Comparison of ENCODE assay signal across 25 cellular contexts in the genomic region with DNA sequence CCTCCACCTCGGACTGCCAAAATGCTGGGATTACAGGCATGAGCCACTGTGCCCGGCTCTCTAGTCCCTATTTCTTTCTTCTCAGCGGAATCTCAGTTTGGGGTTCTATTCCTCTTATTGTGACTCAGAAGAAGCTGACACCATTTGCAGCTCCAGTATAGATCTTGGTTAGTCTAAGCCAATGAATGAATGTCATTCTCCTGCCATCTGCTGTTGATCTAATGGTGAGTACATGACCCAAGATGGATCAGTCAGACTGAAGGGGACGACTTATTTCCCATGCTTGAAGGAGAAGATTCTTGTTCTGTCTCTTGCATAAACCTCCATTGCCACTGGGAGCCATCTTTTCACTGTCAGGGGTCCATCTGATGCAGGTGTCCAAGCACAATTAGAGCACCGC.
DNase-seq lines count a peak whose midpoint lies in the region; ATAC-seq and TF ChIP-seq lines count a peak whose summit lies in the region.
"Had no signal": no experiment of that assay in that cellular context is flagged by ENCODE, and none has a peak within 500 bp of the region (broad histone marks: within the 10 kb centered on the region; RNA-seq: fewer than 3 reads in every experiment).

No MANE protein-coding gene starts in this region.

- H3K36me3 ChIP-seq in mammary epithelial cell (ENCODE audit: insufficient read depth, low read length), result no peaks in the 10 kb centered on the region
- H3K36me3 ChIP-seq: heart right ventricle had no signal

- CTCF ChIA-PET in MCF 10A (lab: Yijun Ruan, JAX), result interaction anchor here (0.9 to 1.0 kb wide), 2 partner anchors 32 to 154 kb away, joined by 3 to 4 read pairs; no protein-coding TSS in a partner anchor
- CTCF ChIA-PET in mammary epithelial cell (lab: Charles Lee; ENCODE audit: low non-redundant PET), result no interaction called here
- CTCF ChIA-PET in T-cell (lab: Charles Lee), result interaction anchor here (0.6 kb wide), 2 partner anchors 65 to 76 kb away, joined by 3 to 5 read pairs; partner anchors contain the start of gene KLF9 (in 1 of the 2)

- H3K4me1 Mint-ChIP-seq in MCF 10A (ENCODE audit: insufficient read depth, unreplicated experiment) (peaks cover 26% of the 10 kb centered on the region), T-cell (peaks cover 18 to 27% (median 20%) of the 10 kb centered on the region in 3 donors)

- peaks cover 4% of the 10 kb centered on the region for H3K4me1 ChIP-seq in mammary epithelial cell (ENCODE audit: insufficient read depth, low read length)

- H3K9me3 Mint-ChIP-seq in MCF 10A (ENCODE audit: unreplicated experiment) (no peaks in the 10 kb centered on the region), T-cell (no peaks in the 10 kb centered on the region)
- H3K9me3 Mint-ChIP-seq: activated naive CD8-positive, alpha-beta T cell treated with anti-CD3 and anti-CD28 coated beads, Interleukin-2, amount 10 ng/mL, durations not matched to agents 7 days and 5 days; activated T-helper 2 cell treated with anti-CD3 and anti-CD28 coated beads, Interferon-gamma antibody, Interleukin-2, Interleukin-4, amounts not matched to agents 10 μg/mL and 5 μg/mL and 100 μg/mL, durations not matched to agents 14 hours and 24 hours and 36 hours; stimulated activated memory B cell treated with anti-CD40 and anti-IgM and Interleukin-4, amounts not matched to agents 10 μg/mL and 1 μg/mL and 100 μg/mL, for 72 hours had no signal

- POLR2A ChIA-PET in MCF 10A (lab: Yijun Ruan, JAX) (interaction anchor here (0.7 to 4.5 kb wide), 3 partner anchors 71 to 79 kb away, joined by 3 to 76 read pairs (median 21); partner anchors contain the start of gene KLF9), T-cell (lab: Charles Lee) (no interaction called here)

- H3K79me2 ChIP-seq in mammary epithelial cell (ENCODE audit: insufficient read depth, low read length), result no peaks in the 10 kb centered on the region

- H3K4me3 ChIP-seq in mammary epithelial cell (replicated peaks in 1 of 3; ENCODE audit: insufficient read depth in 1 of 3, low read depth in 2 of 3, low read length in 3 of 3), result no peak overlapping the region
- no peak overlapping the region for H3K4me3 ChIP-seq in lower leg skin (ENCODE audit: low read depth, poor library complexity, severe bottlenecking)
- H3K4me3 ChIP-seq: heart right ventricle, smooth muscle cell, testis had no signal

- no peak overlapping the region for H3K27ac ChIP-seq in mammary epithelial cell (ENCODE audit: insufficient read depth, low read depth, low read length)
- H3K27ac ChIP-seq: epithelial cell of prostate, heart right ventricle, testis had no signal

- TF ChIP-seq CTCF in MCF 10A (IDR thresholded peaks at IDR 0.05; ENCODE audit: unreplicated experiment) (no peak), mammary epithelial cell (conservative IDR thresholded peaks at IDR 0.05 in 1 of 2, IDR thresholded peaks at IDR 0.05 in 1 of 2; ENCODE audit: extremely low read depth in 1 of 2, insufficient read depth in 1 of 2, low read depth in 1 of 2, low read length in 2 of 2) (peak in 1 of 2 donors; percentile 13), lower leg skin (IDR thresholded peaks at IDR 0.05) (no peak)

- H3K4me3 Mint-ChIP-seq in MCF 10A (ENCODE audit: unreplicated experiment) (no peak overlapping the region), T-cell (no peak overlapping the region)
- H3K4me3 Mint-ChIP-seq: activated CD4-positive, alpha-beta T cell treated with anti-CD3 and anti-CD28 coated beads, Interleukin-2, amount 10 ng/mL, durations not matched to agents 7 days and 5 days; activated naive CD8-positive, alpha-beta T cell treated with anti-CD3 and anti-CD28 coated beads, Interleukin-2, amount 10 ng/mL, durations not matched to agents 7 days and 5 days; naive thymus-derived CD4-positive, alpha-beta T cell; stimulated activated memory B cell treated with anti-CD40 and anti-IgM and Interleukin-4, amounts not matched to agents 10 μg/mL and 1 μg/mL and 100 μg/mL, for 72 hours had no signal

- no peaks in the 10 kb centered on the region for H3K27me3 ChIP-seq in mammary epithelial cell (ENCODE audit: insufficient read depth, low read length)
- H3K27me3 ChIP-seq: heart right ventricle, testis had no signal

- no TSS peak for BruUV-seq in MCF 10A (replicated peaks; lab: Mats Ljungman, UMichigan)
- BruUV-seq in mammary epithelial cell (replicated peaks; lab: Mats Ljungman, UMichigan), result no TSS peak

- 90% methylated on average over 5 of the region's 5 CpGs for WGBS in mammary epithelial cell (ENCODE audit: low coverage, missing lambda C conversion rate)
- WGBS in lower leg skin, 2 donors, result 98 to 100% methylated on average over 5 of the region's 5 CpGs

- in situ Hi-C loops in mammary epithelial cell (cut with MboI; ENCODE audit: low sequenced_read_pairs in 2 of 2), result loop anchor here in 1 of 2 donors (25.0 kb wide), 1 partner anchor 128 kb away; no protein-coding TSS in a partner anchor

- no peaks in the 10 kb centered on the region for H4K20me1 ChIP-seq in mammary epithelial cell (ENCODE audit: insufficient read depth, low read length)

- no peak for TF ChIP-seq POLR2A in lower leg skin (IDR thresholded peaks at IDR 0.05)

- no peak overlapping the region for H2AFZ ChIP-seq in mammary epithelial cell (ENCODE audit: low read depth, low read length)

- H3K9ac ChIP-seq in mammary epithelial cell (ENCODE audit: insufficient read depth, low read length), result no peak overlapping the region

- H3K27ac Mint-ChIP-seq in MCF 10A (ENCODE audit: low read depth, unreplicated experiment), result no peak overlapping the region
- no peak overlapping the region for H3K27ac Mint-ChIP-seq in T-cell
- H3K27ac Mint-ChIP-seq: activated CD4-positive, alpha-beta T cell treated with anti-CD3 and anti-CD28 coated beads, Interleukin-2, amount 10 ng/mL, durations not matched to agents 7 days and 5 days; activated naive CD8-positive, alpha-beta T cell treated with anti-CD3 and anti-CD28 coated beads, Interleukin-2, amount 10 ng/mL, durations not matched to agents 7 days and 5 days; activated T-helper 2 cell treated with anti-CD3 and anti-CD28 coated beads, Interferon-gamma antibody, Interleukin-2, Interleukin-4, amounts not matched to agents 10 μg/mL and 5 μg/mL and 100 μg/mL, durations not matched to agents 14 hours and 24 hours and 36 hours; stimulated activated memory B cell treated with anti-CD40 and anti-IgM and Interleukin-4, amounts not matched to agents 10 μg/mL and 1 μg/mL and 100 μg/mL, for 72 hours had no signal

- intact Hi-C loops in MCF 10A (cut with micrococcal nuclease) (no loop called here), mammary epithelial cell (cut with micrococcal nuclease) (loop anchor here (5.0 kb wide), 1 partner anchor 148 kb away; no protein-coding TSS in a partner anchor), left colon (cut with DNase I, micrococcal nuclease) (loop anchor here in 1 of 2 donors (10.0 kb wide), 1 partner anchor 94 kb away; no protein-coding TSS in a partner anchor), lower leg skin (cut with DNase I; ENCODE audit: low total_unique reads) (loop anchor here (10.0 kb wide), 1 partner anchor 54 kb away; no protein-coding TSS in a partner anchor)

- DNase-seq in MCF 10A (ENCODE audit: unreplicated experiment) (peak; percentile 30), mammary epithelial cell (no peak), T-cell (no peak), left colon (no peak), lower leg skin (ENCODE audit: low spot score in 2 of 2) (no peak), activated T-cell treated with anti-CD3 and anti-CD28 coated beads for 4 hours (no peak)
- DNase-seq: ACHN; activated CD4-positive, alpha-beta T cell treated with anti-CD3 and anti-CD28 coated beads, Interleukin-2, amount 10 ng/mL, durations not matched to agents 7 days and 5 days; activated naive CD8-positive, alpha-beta T cell treated with anti-CD3 and anti-CD28 coated beads, Interleukin-2, amount 10 ng/mL, durations not matched to agents 7 days and 5 days; cerebellar nuclear complex; heart right ventricle; NCI-H1436 treated with DMSO at 0.1 percent for 48 hours; NCI-H2171 treated with DMSO at 0.1 percent for 48 hours; NCI-H524 treated with DMSO at 0.1 percent for 48 hours; occipital lobe; stimulated activated CD4-positive, alpha-beta T cell treated with anti-CD3 and anti-CD28 coated beads, Interleukin-2, amount 100 ng/mL, for 24 hours; T-helper 2 cell; testis had no signal

- no peaks in the 10 kb centered on the region for H3K9me3 ChIP-seq in mammary epithelial cell (replicated peaks; ENCODE audit: insufficient read depth, low read length)
- H3K9me3 ChIP-seq: heart right ventricle, testis had no signal

- dilution Hi-C loops in mammary epithelial cell (cut with HindIII; ENCODE audit: low sequenced_read_pairs), result no loop called here

- H3K27me3 Mint-ChIP-seq in MCF 10A (ENCODE audit: insufficient read depth, unreplicated experiment) (peaks cover 11% of the 10 kb centered on the region), T-cell (no peaks in the 10 kb centered on the region)
- H3K27me3 Mint-ChIP-seq: activated CD4-positive, alpha-beta T cell treated with anti-CD3 and anti-CD28 coated beads, Interleukin-2, amount 10 ng/mL, durations not matched to agents 7 days and 5 days; activated naive CD8-positive, alpha-beta T cell treated with anti-CD3 and anti-CD28 coated beads, Interleukin-2, amount 10 ng/mL, durations not matched to agents 7 days and 5 days; stimulated activated memory B cell treated with anti-CD40 and anti-IgM and Interleukin-4, amounts not matched to agents 10 μg/mL and 1 μg/mL and 100 μg/mL, for 72 hours had no signal

- ATAC-seq in T-cell (replicated peaks in 1 of 4), result peak in 3 of 4 experiments; percentile 33 to 64 (median 43)
- peak; percentile 65 for ATAC-seq in left colon
- ATAC-seq in GM21381 (IDR thresholded peaks at IDR 0.05; ENCODE audit: unreplicated experiment), result no peak
- ATAC-seq in HG02642 (IDR thresholded peaks at IDR 0.05; ENCODE audit: poor library complexity, unreplicated experiment), result no peak
- ATAC-seq: heart right ventricle; naive thymus-derived CD4-positive, alpha-beta T cell; stimulated activated memory B cell treated with anti-CD40 and anti-IgM and Interleukin-4, amounts not matched to agents 10 μg/mL and 1 μg/mL and 100 μg/mL, for 72 hours had no signal

- peaks cover 4% of the 10 kb centered on the region for H3K36me3 Mint-ChIP-seq in MCF 10A (ENCODE audit: insufficient read depth, unreplicated experiment)
- no peaks in the 10 kb centered on the region for H3K36me3 Mint-ChIP-seq in T-cell
- H3K36me3 Mint-ChIP-seq: stimulated activated memory B cell treated with anti-CD40 and anti-IgM and Interleukin-4, amounts not matched to agents 10 μg/mL and 1 μg/mL and 100 μg/mL, for 72 hours had no signal

- H3K4me2 ChIP-seq in mammary epithelial cell (ENCODE audit: insufficient read depth, low read depth, low read length), result no peak overlapping the region
- H3K4me2 ChIP-seq: smooth muscle cell had no signal

Comparison
In these comparisons a context has a peak if more than half of its experiments do, and no peak if none do; other contexts are left out.
1. ATAC-seq: peak in T-cell (3 of 4) and left colon (single experiment); none in GM21381 (single experiment) and HG02642 (single experiment).